Comparison of ENCODE assay signal across 31 cellular contexts in the genomic region with DNA sequence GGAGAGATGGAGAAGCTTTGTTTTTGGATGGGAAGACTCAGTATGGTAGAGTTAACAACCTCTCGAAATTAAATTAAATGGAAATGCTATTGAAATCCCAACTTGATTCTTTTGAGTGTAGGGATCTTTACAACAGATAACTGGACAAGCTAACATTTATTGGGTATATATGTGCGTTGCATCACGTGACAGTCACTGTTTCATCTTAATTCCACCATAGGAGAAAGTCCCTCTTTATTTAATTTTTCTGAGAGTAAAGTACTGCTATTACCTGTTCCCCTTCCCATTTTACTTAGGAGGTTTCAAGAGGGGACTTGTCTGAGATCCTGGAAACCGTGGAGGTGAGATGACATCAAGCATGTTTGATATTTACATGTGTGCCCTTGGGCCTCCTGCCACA. TPM values are rescaled to one million over a fixed set of nuclear protein-coding genes. Genes with fewer than 3 reads are reported as not detected.
A peak's percentile ranks its signal among the peaks of the same experiment; 100 is the strongest.
DNase-seq lines count a peak whose midpoint lies in the region; ATAC-seq, FAIRE-seq and TF ChIP-seq lines count a peak whose summit lies in the region.
"Had no signal": no experiment of that assay in that cellular context is flagged by ENCODE, and none has a peak within 500 bp of the region (broad histone marks: within the 10 kb centered on the region; RNA-seq: fewer than 3 reads in every experiment).

No MANE protein-coding gene starts in this region.

- H3K4me1 ChIP-seq in HepG2 (ENCODE audit: insufficient read depth, low read length) = peaks cover 13% of the 10 kb centered on the region
- peaks cover 0 to 12% (median 3%) of the 10 kb centered on the region in 4 donors for H3K4me1 ChIP-seq in right lobe of liver
- no peaks in the 10 kb centered on the region for H3K4me1 ChIP-seq in K562 (replicated peaks in 1 of 2; ENCODE audit: control insufficient read depth in 2 of 2, insufficient read depth in 2 of 2, low read length in 2 of 2)
- no peaks in the 10 kb centered on the region for H3K4me1 ChIP-seq in endodermal cell (ENCODE audit: control insufficient read depth, insufficient read depth, low read length)
- H3K4me1 ChIP-seq: BE2C, BLaER1 had no signal

- CTCF ChIA-PET in HepG2 (lab: Yijun Ruan, JAX; ENCODE audit: low intra/inter-chr PET ratio, low total read pairs) (no interaction called here), K562 (lab: Yijun Ruan, JAX; ENCODE audit: low intra/inter-chr PET ratio) (no interaction called here)

- H3K4me3 ChIP-seq in HepG2 (replicated peaks in 1 of 3; ENCODE audit: insufficient read depth in 1 of 3, low read depth in 2 of 3, low read length in 3 of 3) (no peak overlapping the region), right lobe of liver (no peak overlapping the region), K562 (no peak overlapping the region), endodermal cell (ENCODE audit: low read length) (no peak overlapping the region)
- H3K4me3 ChIP-seq: BLaER1 had no signal

- H3K4me2 ChIP-seq in HepG2 (ENCODE audit: low read depth, low read length) (no peak overlapping the region), K562 (ENCODE audit: insufficient read depth, low read length) (no peak overlapping the region)
- H3K4me2 ChIP-seq: BLaER1 had no signal

- TF ChIP-seq EP300 in HepG2 (IDR thresholded peaks at IDR 0.05; ENCODE audit: low read depth in 2 of 2, low read length in 2 of 2) (no peak), HepG2 (CRISPR knock-in tag; IDR thresholded peaks at IDR 0.05; ENCODE audit: borderline replicate concordance) (no peak), K562 (IDR thresholded peaks at IDR 0.05; ENCODE audit: low read length) (no peak)

- 1% methylated on average over 4 of the region's 4 CpGs for WGBS in HepG2 (ENCODE audit: low lambda C conversion rate)
- 77% methylated on average over 2 of the region's 4 CpGs for WGBS in right lobe of liver (ENCODE audit: insufficient coverage, low coverage, low lambda C conversion rate, missing lambda C conversion rate)
- whole genome bisulfite sequencing in K562 (ENCODE audit: insufficient coverage, low coverage, missing lambda C conversion rate) = 3% methylated on average over 4 of the region's 4 CpGs
- WGBS in endodermal cell (ENCODE audit: insufficient coverage in 1 of 2, insufficient read length in 1 of 2), 2 experiments = 94 to 100% methylated on average over 2 to 3 of the region's 4 CpGs

- ATAC-seq in HepG2 = no peak
- ATAC-seq in right lobe of liver = no peak
- ATAC-seq in K562 = no peak
- no peak for ATAC-seq in stimulated activated effector memory CD8-positive, alpha-beta T cell treated with anti-CD3 and anti-CD28 coated beads, Interleukin-12 subunit alpha, Interleukin-12 subunit beta, amount 100 ng/mL, for 72 hours
- no peak for ATAC-seq in HG03442 (IDR thresholded peaks at IDR 0.05; ENCODE audit: unreplicated experiment)

- POLR2A ChIA-PET in HepG2 (lab: Yijun Ruan, JAX) (interaction anchor here (1.4 kb wide), 1 partner anchor 11 kb away, joined by 3 read pairs; a partner anchor contains a TSS), K562 (lab: Yijun Ruan, JAX) (interaction anchor here (0.8 to 1.1 kb wide), 2 partner anchors 9 to 20 kb away, joined by 3 read pairs; no protein-coding TSS in a partner anchor)

- H3K9me1 ChIP-seq in K562 (ENCODE audit: control insufficient read depth, insufficient read depth, low read length) = no peaks in the 10 kb centered on the region

- DNase-seq in HepG2 (ENCODE audit: low spot score) = no peak
- DNase-seq in right lobe of liver = no peak
- no peak for DNase-seq in K562 (ENCODE audit: extremely low read depth in 1 of 4, low spot score in 3 of 4)
- no peak for DNase-seq in glutamatergic neuron
- no peak for DNase-seq in stimulated activated effector memory CD8-positive, alpha-beta T cell treated with anti-CD3 and anti-CD28 coated beads, Interleukin-12 subunit alpha, Interleukin-12 subunit beta, amount 100 ng/mL, for 72 hours (ENCODE audit: low spot score in 2 of 2)
- no peak for DNase-seq in cortex of kidney (lab: John Stamatoyannopoulos, UW)
- no peak for DNase-seq in endodermal cell
- DNase-seq: 8988T; ACHN; BE2C; C1 segment of cervical spinal cord; CD4-positive, alpha-beta memory T cell; CD4-positive, CD25-positive, alpha-beta regulatory T cell; CD8-positive, alpha-beta memory T cell; COR-L47; DMS 273 treated with DMSO at 0.1 percent for 48 hours; DMS153; DMS53; DMS79; DND-41; EL; GDM1 had no signal

- FAIRE-seq in HepG2 (lab: Jason Lieb, UNC) (no peak), K562 (lab: Jason Lieb, UNC) (no peak)
- FAIRE-seq: A204.1, GM12891, GM19239 had no signal

- peaks cover 5% of the 10 kb centered on the region for H3K36me3 Mint-ChIP-seq in glutamatergic neuron (ENCODE audit: unreplicated experiment)
- no peaks in the 10 kb centered on the region for H3K36me3 Mint-ChIP-seq in stimulated activated effector memory CD8-positive, alpha-beta T cell treated with anti-CD3 and anti-CD28 coated beads, Interleukin-12 subunit alpha, Interleukin-12 subunit beta, amount 100 ng/mL, for 72 hours
- no peaks in the 10 kb centered on the region for H3K36me3 Mint-ChIP-seq in endodermal cell (ENCODE audit: low read depth)
- H3K36me3 Mint-ChIP-seq: CD4-positive, alpha-beta memory T cell; CD4-positive, CD25-positive, alpha-beta regulatory T cell; CD8-positive, alpha-beta memory T cell had no signal

- H3K9ac ChIP-seq in HepG2 (ENCODE audit: insufficient read depth, low read depth, low read length) (no peak overlapping the region), K562 (ENCODE audit: insufficient read depth in 1 of 2, low read depth in 2 of 2, low read length in 2 of 2) (no peak overlapping the region), endodermal cell (ENCODE audit: extremely low read depth, low read length, poor library complexity, severe bottlenecking) (no peak overlapping the region)
- H3K9ac ChIP-seq: BLaER1 had no signal

- no peak overlapping the region for H3K27ac ChIP-seq in HepG2 (ENCODE audit: extremely low read length, insufficient read depth, low read length)
- no peak overlapping the region for H3K27ac ChIP-seq in right lobe of liver
- H3K27ac ChIP-seq in K562 (ENCODE audit: extremely low read depth, low read depth, low read length) = no peak overlapping the region
- H3K27ac ChIP-seq in endodermal cell (ENCODE audit: low read depth, low read length) = no peak overlapping the region
- H3K27ac ChIP-seq: BLaER1 had no signal

- H3K27me3 ChIP-seq in HepG2 (ENCODE audit: control insufficient read depth in 1 of 2, insufficient read depth in 2 of 2, low read length in 2 of 2) (no peaks in the 10 kb centered on the region; a peak in 2 of 5 replicates), right lobe of liver (no peaks in the 10 kb centered on the region), K562 (ENCODE audit: control insufficient read depth in 2 of 2, insufficient read depth in 2 of 2, low read length in 2 of 2) (no peaks in the 10 kb centered on the region; a peak in 1 of 5 replicates), endodermal cell (ENCODE audit: control insufficient read depth, insufficient read depth, low read length, poor library complexity, severe bottlenecking) (no peaks in the 10 kb centered on the region)
- H3K27me3 ChIP-seq: BE2C, BLaER1 had no signal

- H2AFZ ChIP-seq in HepG2 (ENCODE audit: low read length) = no peak overlapping the region
- H2AFZ ChIP-seq in K562 (ENCODE audit: low read depth, low read length) = no peak overlapping the region

- TF ChIP-seq POLR2A in HepG2 (IDR thresholded peaks at IDR 0.05; ENCODE audit: insufficient read depth in 1 of 2, low read depth in 2 of 2, low read length in 2 of 2) (no peak), right lobe of liver (IDR thresholded peaks at IDR 0.05) (no peak), K562 (conservative IDR thresholded peaks at IDR 0.05) (no peak)

- intact Hi-C loops in HepG2 (cut with micrococcal nuclease; ENCODE audit: unreplicated experiment) (no loop called here), right lobe of liver (cut with DNase I) (no loop called here), K562 (cut with micrococcal nuclease) (no loop called here)

- no peaks in the 10 kb centered on the region for H4K20me1 ChIP-seq in HepG2 (ENCODE audit: insufficient read depth, low read length)
- no peaks in the 10 kb centered on the region for H4K20me1 ChIP-seq in K562 (replicated peaks; ENCODE audit: control insufficient read depth, insufficient read depth, low read length)
- H4K20me1 ChIP-seq: BLaER1 had no signal

- peaks cover 1% of the 10 kb centered on the region for H3K9me3 Mint-ChIP-seq in glutamatergic neuron (ENCODE audit: unreplicated experiment)
- no peaks in the 10 kb centered on the region for H3K9me3 Mint-ChIP-seq in stimulated activated effector memory CD8-positive, alpha-beta T cell treated with anti-CD3 and anti-CD28 coated beads, Interleukin-12 subunit alpha, Interleukin-12 subunit beta, amount 100 ng/mL, for 72 hours
- H3K9me3 Mint-ChIP-seq in endodermal cell = peaks cover under 1% of the 10 kb centered on the region
- H3K9me3 Mint-ChIP-seq: CD4-positive, alpha-beta memory T cell; CD4-positive, CD25-positive, alpha-beta regulatory T cell; CD8-positive, alpha-beta memory T cell had no signal

- in situ Hi-C loops in HepG2 (cut with HindIII; ENCODE audit: extremely low pct_ligation_motif_present, low pct_unique_long_range_greater_than_20kb) = no loop called here
- in situ Hi-C loops in K562 (cut with MboI) = no loop called here

- TF ChIP-seq RAD21 in HepG2 (CRISPR knock-in tag; IDR thresholded peaks at IDR 0.05) (no peak), K562 (CRISPR knock-in tag; conservative IDR thresholded peaks at IDR 0.05 in 1 of 2, IDR thresholded peaks at IDR 0.05 in 1 of 2) (no peak)

- BruUV-seq in HepG2 (replicated peaks; lab: Mats Ljungman, UMichigan) (no TSS peak), K562 (replicated peaks; lab: Mats Ljungman, UMichigan) (no TSS peak)

- H3K27ac Mint-ChIP-seq in glutamatergic neuron (ENCODE audit: unreplicated experiment) = peak overlapping the region; percentile 25
- peak overlapping the region; percentile 69 for H3K27ac Mint-ChIP-seq in stimulated activated effector memory CD8-positive, alpha-beta T cell treated with anti-CD3 and anti-CD28 coated beads, Interleukin-12 subunit alpha, Interleukin-12 subunit beta, amount 100 ng/mL, for 72 hours
- H3K27ac Mint-ChIP-seq in endodermal cell = no peak overlapping the region

- no peak overlapping the region for H3K4me3 Mint-ChIP-seq in glutamatergic neuron (ENCODE audit: unreplicated experiment)
- H3K4me3 Mint-ChIP-seq in stimulated activated effector memory CD8-positive, alpha-beta T cell treated with anti-CD3 and anti-CD28 coated beads, Interleukin-12 subunit alpha, Interleukin-12 subunit beta, amount 100 ng/mL, for 72 hours = no peak overlapping the region
- no peak overlapping the region for H3K4me3 Mint-ChIP-seq in endodermal cell
- H3K4me3 Mint-ChIP-seq: CD14-positive monocyte; CD4-positive, alpha-beta memory T cell; CD4-positive, CD25-positive, alpha-beta regulatory T cell; CD8-positive, alpha-beta memory T cell had no signal

- H3K9me3 ChIP-seq in HepG2 (ENCODE audit: low read length) = no peaks in the 10 kb centered on the region
- H3K9me3 ChIP-seq in right lobe of liver = no peaks in the 10 kb centered on the region
- no peaks in the 10 kb centered on the region for H3K9me3 ChIP-seq in K562 (replicated peaks; ENCODE audit: control insufficient read depth, insufficient read depth, low read depth, low read length)
- H3K9me3 ChIP-seq in endodermal cell (ENCODE audit: control insufficient read depth, low read length) = no peaks in the 10 kb centered on the region
- H3K9me3 ChIP-seq: BE2C, BLaER1 had no signal

- no peaks in the 10 kb centered on the region for H3K36me3 ChIP-seq in HepG2 (replicated peaks in 1 of 2; ENCODE audit: control insufficient read depth in 1 of 2, insufficient read depth in 2 of 2, low read length in 2 of 2)
- no peaks in the 10 kb centered on the region for H3K36me3 ChIP-seq in right lobe of liver
- H3K36me3 ChIP-seq in K562 (ENCODE audit: control insufficient read depth, insufficient read depth, low read length) = no peaks in the 10 kb centered on the region
- no peaks in the 10 kb centered on the region for H3K36me3 ChIP-seq in endodermal cell (ENCODE audit: control insufficient read depth, insufficient read depth, low read length)
- H3K36me3 ChIP-seq: BE2C, BLaER1 had no signal

- no peaks in the 10 kb centered on the region for H3K79me2 ChIP-seq in HepG2 (ENCODE audit: insufficient read depth, low read length)
- H3K79me2 ChIP-seq in K562 (ENCODE audit: control insufficient read depth, insufficient read depth, low read length) = no peaks in the 10 kb centered on the region

- peaks cover 3% of the 10 kb centered on the region for H3K27me3 Mint-ChIP-seq in glutamatergic neuron (ENCODE audit: unreplicated experiment)
- no peaks in the 10 kb centered on the region for H3K27me3 Mint-ChIP-seq in endodermal cell (ENCODE audit: insufficient read depth)
- H3K27me3 Mint-ChIP-seq: CD4-positive, alpha-beta memory T cell; CD8-positive, alpha-beta memory T cell had no signal

- no peak for TF ChIP-seq CTCF in HepG2 (CRISPR knock-in tag; IDR thresholded peaks at IDR 0.05)
- TF ChIP-seq CTCF in right lobe of liver (IDR thresholded peaks at IDR 0.05) = no peak
- no peak for TF ChIP-seq CTCF in K562 (IDR thresholded peaks at IDR 0.05 in 2 of 3, conservative IDR thresholded peaks at IDR 0.05 in 1 of 3; ENCODE audit: insufficient read depth in 2 of 3, low read depth in 1 of 3, low read length in 3 of 3)
- no peak for TF ChIP-seq CTCF in glutamatergic neuron (IDR thresholded peaks at IDR 0.05; ENCODE audit: partially characterized antibody, unreplicated experiment)
- no peak for TF ChIP-seq CTCF in endodermal cell (conservative IDR thresholded peaks at IDR 0.05)

- H3K4me1 Mint-ChIP-seq in glutamatergic neuron (ENCODE audit: low read depth, unreplicated experiment) = no peaks in the 10 kb centered on the region
- H3K4me1 Mint-ChIP-seq in stimulated activated effector memory CD8-positive, alpha-beta T cell treated with anti-CD3 and anti-CD28 coated beads, Interleukin-12 subunit alpha, Interleukin-12 subunit beta, amount 100 ng/mL, for 72 hours = no peaks in the 10 kb centered on the region
- no peaks in the 10 kb centered on the region for H3K4me1 Mint-ChIP-seq in endodermal cell
- H3K4me1 Mint-ChIP-seq: CD4-positive, CD25-positive, alpha-beta regulatory T cell; CD8-positive, alpha-beta memory T cell had no signal

RNA-seq across cellular contexts. Expression of a gene that starts 11.1 kb away (rescaled TPM):
- total RNA-seq in HepG2 (2016; rRNA removed; fragmentation: Illumina TruSeq; extraction: Trizol) = 0.82 and 1.1 TPM in 2 replicates
- 0.44 and 0.51 TPM in 2 replicates for total RNA-seq in HepG2 (2016; cell fraction: cytosol; rRNA removed; fragmentation: Illumina TruSeq; extraction: Trizol; ENCODE audit: low read depth)
- total RNA-seq in HepG2 (2016; cell fraction: insoluble cytoplasmic fraction; rRNA removed; fragmentation: Illumina TruSeq; extraction: Trizol) = 0.97 and 2.2 TPM in 2 replicates
- 0.79 and 1.1 TPM in 2 replicates for total RNA-seq in HepG2 (2016; cell fraction: membrane; rRNA removed; fragmentation: Illumina TruSeq; extraction: Trizol)
- 1.0 and 1.2 TPM in 2 replicates for total RNA-seq in HepG2 (2016; cell fraction: nucleus; rRNA removed; fragmentation: Illumina TruSeq; extraction: Trizol)
- polyA plus RNA-seq in HepG2 (2011; rRNA removed) = 0.34 and 0.48 TPM in 2 replicates
- polyA plus RNA-seq in HepG2 (2011; cell fraction: cytosol; rRNA removed) = 0.64 and 0.65 TPM in 2 replicates
- polyA plus RNA-seq in HepG2 (2011; cell fraction: nucleus; rRNA removed) = 0.48 and 0.59 TPM in 2 replicates
- polyA plus RNA-seq in HepG2 (2012) = 0.23 and 0.43 TPM in 2 replicates
- polyA plus RNA-seq in HepG2 (2016; cell fraction: cytosol; fragmentation: Illumina TruSeq; extraction: Trizol; ENCODE audit: low read depth) = 0.54 and 0.55 TPM in 2 replicates
- polyA plus RNA-seq in HepG2 (2016; cell fraction: insoluble cytoplasmic fraction; fragmentation: Illumina TruSeq; extraction: Trizol; ENCODE audit: low read depth) = 1.6 and 1.7 TPM in 2 replicates
- polyA plus RNA-seq in HepG2 (2016; cell fraction: membrane; fragmentation: Illumina TruSeq; extraction: Trizol; ENCODE audit: low read depth) = 0.45 and 0.80 TPM in 2 replicates
- 1.6 and 1.7 TPM in 2 replicates for polyA plus RNA-seq in HepG2 (2016; cell fraction: nucleus; fragmentation: Illumina TruSeq; extraction: Trizol; ENCODE audit: insufficient read depth, low read depth)
- polyA minus RNA-seq in HepG2 (2011; rRNA and poly(A)+ RNA removed; ENCODE audit: low replicate concordance) = 0.68 TPM in 1 of 2 replicates, not detected in the other
- not detected in 2 replicates for polyA minus RNA-seq in HepG2 (2011; cell fraction: cytosol; rRNA and poly(A)+ RNA removed)
- 0.52 TPM in 1 of 2 replicates, not detected in the other for polyA minus RNA-seq in HepG2 (2011; cell fraction: nucleus; rRNA and poly(A)+ RNA removed)
- 10 to 100 TPM; 26.7 to 70.2 (median 45.0) TPM for total RNA-seq in right lobe of liver
- not detected in 2 replicates for total RNA-seq in K562 (2011; cell fraction: chromatin; rRNA removed; ENCODE audit: low replicate concordance)
- not detected in 2 replicates for total RNA-seq in K562 (2011; cell fraction: nucleolus; rRNA removed)
- total RNA-seq in K562 (2011; cell fraction: nucleoplasm; rRNA removed) = not detected in 2 replicates
- not detected in 2 replicates for total RNA-seq in K562 (2014; rRNA removed)
- not detected in 2 replicates for total RNA-seq in K562 (2014; rRNA removed; fragmentation: Illumina TruSeq; extraction: Trizol)
- total RNA-seq in K562 (2015; rRNA removed; fragmentation: Illumina TruSeq; extraction: Trizol) = not detected in 2 replicates
- total RNA-seq in K562 (2021) = not detected in 2 replicates
- polyA plus RNA-seq in K562 (2011; rRNA removed) = not detected in 2 replicates
- polyA plus RNA-seq in K562 (2011; cell fraction: cytosol; rRNA removed) = not detected in 2 replicates
- not detected in 2 replicates for polyA plus RNA-seq in K562 (2011; cell fraction: nucleus; rRNA removed)
- not detected in 2 replicates for polyA plus RNA-seq in K562 (2012)
- polyA plus RNA-seq in K562 (2014; fragmentation: Illumina TruSeq; extraction: Trizol) = not detected in 2 replicates
- polyA plus RNA-seq in K562 (2014; fragmentation: Nextera tagmentation; extraction: Ambion mirVana) = not detected
- polyA plus RNA-seq in K562 (2014; rRNA removed) = not detected in 2 replicates
- not detected in 2 replicates for polyA minus RNA-seq in K562 (2011; rRNA and poly(A)+ RNA removed)
- polyA minus RNA-seq in K562 (2011; cell fraction: cytosol; rRNA and poly(A)+ RNA removed) = not detected in 2 replicates
- polyA minus RNA-seq in K562 (2011; cell fraction: nucleus; rRNA and poly(A)+ RNA removed) = not detected in 2 replicates
- not detected for total RNA-seq in glutamatergic neuron (ENCODE audit: unreplicated experiment)
- not detected for total RNA-seq in endodermal cell
- not detected for polyA plus RNA-seq in endodermal cell (2013, experiment 1 of 2)
- not detected for polyA plus RNA-seq in endodermal cell (2013, experiment 2 of 2)
- total RNA-seq: A673; CD4-positive, alpha-beta memory T cell; CD4-positive, CD25-positive, alpha-beta regulatory T cell; CD8-positive, alpha-beta memory T cell; Daoy had no signal
- polyA plus RNA-seq: AG04450; CD14-positive monocyte; CD4-positive, alpha-beta memory T cell; CD4-positive, CD25-positive, alpha-beta regulatory T cell; CD8-positive, alpha-beta memory T cell had no signal

RNA-seq across cellular contexts. Expression of a gene that starts 11.4 kb away (rescaled TPM):
- total RNA-seq in HepG2 (2016; rRNA removed; fragmentation: Illumina TruSeq; extraction: Trizol) (4.5 and 4.8 TPM in 2 replicates), right lobe of liver (10 to 100 TPM in 5 of 6 experiments, 1 to 10 TPM in 1; 9.8 to 17.6 (median 15.7) TPM), K562 (2014; rRNA removed) (2.0 and 2.9 TPM in 2 replicates), K562 (2014; rRNA removed; fragmentation: Illumina TruSeq; extraction: Trizol) (2.3 and 2.5 TPM in 2 replicates), K562 (2015; rRNA removed; fragmentation: Illumina TruSeq; extraction: Trizol) (1.7 and 2.2 TPM in 2 replicates), K562 (2021) (5.5 and 6.5 TPM in 2 replicates), glutamatergic neuron (ENCODE audit: unreplicated experiment) (28.2 TPM), endodermal cell (10 to 100 TPM; 27.1 to 28.3 TPM)
- total RNA-seq in HepG2 (2016; cell fraction: cytosol; rRNA removed; fragmentation: Illumina TruSeq; extraction: Trizol; ENCODE audit: low read depth) = 3.0 and 3.8 TPM in 2 replicates
- 4.2 and 4.4 TPM in 2 replicates for total RNA-seq in HepG2 (2016; cell fraction: insoluble cytoplasmic fraction; rRNA removed; fragmentation: Illumina TruSeq; extraction: Trizol)
- total RNA-seq in HepG2 (2016; cell fraction: membrane; rRNA removed; fragmentation: Illumina TruSeq; extraction: Trizol) = 7.9 and 8.2 TPM in 2 replicates
- total RNA-seq in HepG2 (2016; cell fraction: nucleus; rRNA removed; fragmentation: Illumina TruSeq; extraction: Trizol) = 7.0 and 7.7 TPM in 2 replicates
- polyA plus RNA-seq in HepG2 (2011; rRNA removed) (4.3 and 4.9 TPM in 2 replicates), K562 (2011; rRNA removed) (3.4 and 4.2 TPM in 2 replicates), K562 (2014; fragmentation: Illumina TruSeq; extraction: Trizol) (2.5 and 3.1 TPM in 2 replicates), K562 (2014; fragmentation: Nextera tagmentation; extraction: Ambion mirVana) (under 1 TPM; 0.41 to 0.45 TPM), K562 (2014; rRNA removed) (2.3 and 2.8 TPM in 2 replicates)
- polyA plus RNA-seq in HepG2 (2011; cell fraction: cytosol; rRNA removed) = 3.1 TPM in 2 replicates
- 5.7 and 6.9 TPM in 2 replicates for polyA plus RNA-seq in HepG2 (2011; cell fraction: nucleus; rRNA removed)
- polyA plus RNA-seq in HepG2 (2012) = 3.6 and 4.3 TPM in 2 replicates
- 3.1 and 3.9 TPM in 2 replicates for polyA plus RNA-seq in HepG2 (2016; cell fraction: cytosol; fragmentation: Illumina TruSeq; extraction: Trizol; ENCODE audit: low read depth)
- polyA plus RNA-seq in HepG2 (2016; cell fraction: insoluble cytoplasmic fraction; fragmentation: Illumina TruSeq; extraction: Trizol; ENCODE audit: low read depth) = 4.8 and 5.2 TPM in 2 replicates
- 5.0 and 6.1 TPM in 2 replicates for polyA plus RNA-seq in HepG2 (2016; cell fraction: membrane; fragmentation: Illumina TruSeq; extraction: Trizol; ENCODE audit: low read depth)
- 5.5 and 5.7 TPM in 2 replicates for polyA plus RNA-seq in HepG2 (2016; cell fraction: nucleus; fragmentation: Illumina TruSeq; extraction: Trizol; ENCODE audit: insufficient read depth, low read depth)
- 14.1 and 22.8 TPM in 2 replicates for polyA minus RNA-seq in HepG2 (2011; rRNA and poly(A)+ RNA removed; ENCODE audit: low replicate concordance)
- polyA minus RNA-seq in HepG2 (2011; cell fraction: cytosol; rRNA and poly(A)+ RNA removed) = 4.2 and 5.0 TPM in 2 replicates
- 8.1 and 8.6 TPM in 2 replicates for polyA minus RNA-seq in HepG2 (2011; cell fraction: nucleus; rRNA and poly(A)+ RNA removed)
- total RNA-seq in K562 (2011; cell fraction: chromatin; rRNA removed; ENCODE audit: low replicate concordance) = 12.8 and 19.4 TPM in 2 replicates
- 8.0 and 10.2 TPM in 2 replicates for total RNA-seq in K562 (2011; cell fraction: nucleolus; rRNA removed)
- total RNA-seq in K562 (2011; cell fraction: nucleoplasm; rRNA removed) = 7.7 and 9.5 TPM in 2 replicates
- polyA plus RNA-seq in K562 (2011; cell fraction: cytosol; rRNA removed) = 2.8 and 3.3 TPM in 2 replicates
- polyA plus RNA-seq in K562 (2011; cell fraction: nucleus; rRNA removed) = 4.0 and 4.1 TPM in 2 replicates
- 3.3 and 5.5 TPM in 2 replicates for polyA plus RNA-seq in K562 (2012)
- 4.5 and 5.0 TPM in 2 replicates for polyA minus RNA-seq in K562 (2011; rRNA and poly(A)+ RNA removed)
- polyA minus RNA-seq in K562 (2011; cell fraction: cytosol; rRNA and poly(A)+ RNA removed) = 2.5 and 4.4 TPM in 2 replicates
- 4.7 and 5.2 TPM in 2 replicates for polyA minus RNA-seq in K562 (2011; cell fraction: nucleus; rRNA and poly(A)+ RNA removed)
- 16.6 TPM for polyA plus RNA-seq in endodermal cell (2013, experiment 1 of 2)
- 20.3 TPM for polyA plus RNA-seq in endodermal cell (2013, experiment 2 of 2)

Comparison
In these comparisons a context has a peak if more than half of its experiments do, and no peak if none do; other contexts are left out.
1. RNA of a gene that starts 11.1 kb away (total RNA-seq): 26.7 to 70.2 TPM in right lobe of liver; 0.44 to 2.2 TPM in HepG2, not detected in K562, not detected in glutamatergic neuron (single experiment) and not detected in endodermal cell; every median in the first group is over 4 times any median in the second.